21 cellular contexts compared by ENCODE assay signal in the genomic region with DNA sequence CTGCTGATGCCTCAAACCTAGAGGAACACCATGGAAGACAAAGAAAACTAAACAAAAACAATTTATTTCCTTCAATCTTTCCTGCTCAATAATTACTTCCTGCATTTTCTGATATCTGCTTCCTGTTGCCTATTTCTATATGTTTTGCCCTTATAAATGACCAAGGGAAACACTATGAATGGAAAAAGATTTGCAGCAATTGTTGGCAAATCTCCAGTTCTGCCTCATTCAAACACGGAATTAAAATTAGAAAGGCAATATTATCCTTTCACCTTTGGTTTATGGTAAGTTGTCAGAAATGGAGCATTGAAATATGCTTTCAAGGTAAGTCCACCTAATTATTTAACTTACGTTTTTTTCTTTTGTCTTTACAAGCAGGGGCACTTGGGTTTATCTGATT.
"Had no signal": no experiment of that assay in that cellular context is flagged by ENCODE, and none has a peak within 500 bp of the region (broad histone marks: within the 10 kb centered on the region; RNA-seq: fewer than 3 reads in every experiment).

No MANE protein-coding gene starts in this region.

- H3K27me3 ChIP-seq: foreskin keratinocyte, neutrophil, right lobe of liver, suprapubic skin, thyroid gland had no signal

- H3K27ac ChIP-seq: foreskin keratinocyte, neutrophil, psoas muscle, right lobe of liver, suprapubic skin, thyroid gland had no signal

- H3K9me3 ChIP-seq: neutrophil, psoas muscle, right lobe of liver, suprapubic skin, thyroid gland had no signal

- ATAC-seq: effector memory CD8-positive, alpha-beta T cell; foreskin keratinocyte; naive thymus-derived CD4-positive, alpha-beta T cell; psoas muscle; right lobe of liver; stimulated activated effector memory CD8-positive, alpha-beta T cell treated with anti-CD3 and anti-CD28 coated beads, Interleukin-12 subunit alpha, Interleukin-12 subunit beta, amount 100 ng/mL, for 72 hours; stimulated activated naive CD8-positive, alpha-beta T cell treated with anti-CD3 and anti-CD28 coated beads, Interleukin-15, Interleukin-2, amounts not matched to agents 100 U/mL and 50 U/mL, for 24 hours had no signal

- H3K36me3 ChIP-seq: neutrophil, right lobe of liver, suprapubic skin, thyroid gland had no signal

- DNase-seq: cortex of kidney; effector memory CD8-positive, alpha-beta T cell; erythroblast; foreskin keratinocyte; head of caudate nucleus; hypothalamus; kidney glomerular epithelial cell; mammary epithelial cell; naive thymus-derived CD4-positive, alpha-beta T cell; psoas muscle; retina; right lobe of liver; stimulated activated CD4-positive, alpha-beta T cell treated with anti-CD3 and anti-CD28 coated beads, Interleukin-4, amount 100 ng/mL, for 1 hour; stimulated activated CD8-positive, alpha-beta memory T cell treated with anti-CD3 and anti-CD28 coated beads, Interleukin-4, amount 100 ng/mL, for 48 hours; stimulated activated naive CD8-positive, alpha-beta T cell treated with anti-CD3 and anti-CD28 coated beads, Interleukin-15, Interleukin-2, amounts not matched to agents 100 U/mL and 50 U/mL, for 24 hours; thyroid gland had no signal

- H3K4me1 ChIP-seq: psoas muscle, right lobe of liver, suprapubic skin, thyroid gland had no signal

- H3K4me3 ChIP-seq: psoas muscle, right lobe of liver, suprapubic skin, thyroid gland had no signal

- FAIRE-seq: islet of Langerhans, urothelium cell line had no signal
